In genomic region chr3:113264741-113265140, GRCh38 we compare ENCODE assay signal across 16 cellular contexts. TPM values are rescaled to one million over a fixed set of nuclear protein-coding genes. Genes with fewer than 3 reads are reported as not detected.
DNase-seq lines count a peak whose midpoint lies in the region; TF ChIP-seq lines count a peak whose summit lies in the region.
"Had no signal": no experiment of that assay in that cellular context is flagged by ENCODE, and none has a peak within 500 bp of the region (broad histone marks: within the 10 kb centered on the region; RNA-seq: fewer than 3 reads in every experiment).

No MANE protein-coding gene starts in this region.

- no peak for TF ChIP-seq EP300 in suprapubic skin (IDR thresholded peaks at IDR 0.05)

- intact Hi-C loops in tibial artery (cut with DNase I; ENCODE audit: low total_unique reads) = no loop called here

- no peak for TF ChIP-seq POLR2A in suprapubic skin (IDR thresholded peaks at IDR 0.05)

- H3K4me1 ChIP-seq in esophagus (ENCODE audit: control insufficient read depth in 2 of 2, insufficient read depth in 2 of 2, low read length in 1 of 2) (peaks cover 4 to 14% of the 10 kb centered on the region in 2 donors), suprapubic skin (peaks cover 98% of the 10 kb centered on the region), tibial artery (peaks cover 0 to 28% (median 12%) of the 10 kb centered on the region in 4 donors)

- H3K27me3 ChIP-seq in esophagus (ENCODE audit: control insufficient read depth in 1 of 2, insufficient read depth in 2 of 2, low read length in 2 of 2) (no peaks in the 10 kb centered on the region), suprapubic skin (no peaks in the 10 kb centered on the region), tibial artery (no peaks in the 10 kb centered on the region)

- H3K27ac ChIP-seq in esophagus (ENCODE audit: low read depth in 2 of 2, low read length in 1 of 2) (peak overlapping the region; percentile 27 to 58), suprapubic skin (peak overlapping the region; percentile 46), tibial artery (no peak overlapping the region)
- H3K27ac ChIP-seq: 22Rv1, coronary artery had no signal

- WGBS in esophagus, 2 donors = 40 to 52% methylated on average over 6 of the region's 6 CpGs
- WGBS in suprapubic skin = 35% methylated on average over 6 of the region's 6 CpGs

- TF ChIP-seq CTCF in suprapubic skin (IDR thresholded peaks at IDR 0.05) (no peak), tibial artery (IDR thresholded peaks at IDR 0.05) (no peak), GM20000 (IDR thresholded peaks at IDR 0.05; ENCODE audit: extremely low read depth, missing control alignments) (no peak)

- H3K4me3 ChIP-seq in esophagus (ENCODE audit: low read depth in 1 of 2, low read length in 2 of 2) (no peak overlapping the region), suprapubic skin (no peak overlapping the region), tibial artery (no peak overlapping the region)
- H3K4me3 ChIP-seq: coronary artery had no signal

- DNase-seq in NCI-H2107 treated with DMSO at 0.1 percent for 48 hours (lab: John Stamatoyannopoulos, UW; ENCODE audit: unreplicated experiment) (peak; percentile 31), NCI-H2107 (lab: John Stamatoyannopoulos, UW) (no peak), myocyte (ENCODE audit: low read depth) (peak; percentile 88), suprapubic skin (ENCODE audit: low spot score in 2 of 2) (no peak), tibial artery (no peak), GM20000 (ENCODE audit: low spot score) (no peak)
- no peak for DNase-seq in stimulated activated CD4-positive, alpha-beta T cell treated with anti-CD3 and anti-CD28 coated beads, Interleukin-15, amount 100 ng/mL, for 24 hours
- DNase-seq: activated CD4-positive, alpha-beta T cell treated with anti-CD3 and anti-CD28 coated beads for 4 hours; activated T-cell treated with anti-CD3 and anti-CD28 coated beads, Interleukin-2, amount 50 U/mL, for 4 hours; CD8-positive, alpha-beta T cell; GOT3; stimulated activated naive CD8-positive, alpha-beta T cell treated with anti-CD3 and anti-CD28 coated beads, Interleukin-15, amount 100 ng/mL, for 72 hours; T-helper 17 cell had no signal

- H3K36me3 ChIP-seq in esophagus (ENCODE audit: control insufficient read depth in 2 of 2, insufficient read depth in 2 of 2, low read length in 1 of 2) = peaks cover 0 to 6% of the 10 kb centered on the region in 2 donors
- peaks cover 16% of the 10 kb centered on the region for H3K36me3 ChIP-seq in suprapubic skin
- peaks cover 0 to 32% (median 9%) of the 10 kb centered on the region in 3 donors for H3K36me3 ChIP-seq in tibial artery

- H3K9me3 ChIP-seq in esophagus (ENCODE audit: control insufficient read depth in 2 of 2, insufficient read depth in 1 of 2, low read depth in 1 of 2, low read length in 1 of 2) (no peaks in the 10 kb centered on the region), suprapubic skin (no peaks in the 10 kb centered on the region), tibial artery (no peaks in the 10 kb centered on the region)

RNA-seq across cellular contexts. Expression of gene BOC, which starts 53.4 kb away (rescaled TPM):
- polyA plus RNA-seq in esophagus = 10 to 100 TPM; 26.6 to 29.6 TPM
- 10.7 and 22.8 TPM in 2 replicates for total RNA-seq in myocyte
- 6.2 TPM for polyA plus RNA-seq in myocyte (2012)
- 100 to 1,000 TPM in 2 of 4 donors, 10 to 100 TPM in 2; 75.6 to 159 (median 105) TPM for total RNA-seq in suprapubic skin
- total RNA-seq: CD8-positive, alpha-beta T cell; T-helper 17 cell had no signal

Comparison
In these comparisons a context has a peak if more than half of its experiments do, and no peak if none do; other contexts are left out.
1. DNase-seq: peak in NCI-H2107 treated with DMSO at 0.1 percent for 48 hours (single experiment) and myocyte (single experiment); none in NCI-H2107 (single experiment), suprapubic skin (0 of 2), tibial artery (0 of 2), stimulated activated CD4-positive, alpha-beta T cell treated with anti-CD3 and anti-CD28 coated beads, Interleukin-15, amount 100 ng/mL, for 24 hours (single experiment) and GM20000 (single experiment).
2. H3K27ac ChIP-seq: peak in esophagus (2 of 2) and suprapubic skin (single experiment); none in tibial artery (0 of 2).